8 cellular contexts compared by ENCODE assay signal in genomic region chr2:2773080-2773479, GRCh38.
DNase-seq lines count a peak whose midpoint lies in the region; ATAC-seq, FAIRE-seq and TF ChIP-seq lines count a peak whose summit lies in the region.
"Not testable (repeated sequence)": the region's sequence is repeated elsewhere in the genome, so short reads cannot be mapped to it uniquely, and the experiment has no call there.

No MANE protein-coding gene starts in this region.

- peaks cover 12% of the 10 kb centered on the region; the same call in 1 of the 2 replicates for H3K9me3 ChIP-seq in BLaER1
- H3K9me3 ChIP-seq in BLaER1 treated with 17β-estradiol and CSF1 and Interleukin-3, amounts not matched to agents 10 nM and 100 nM (replicated peaks in 1 of 11): peaks cover 0 to 26% (median 15%) of the 10 kb centered on the region in 11 experiments; a peak in 14 of 22 replicates
- not testable (repeated sequence) for H3K9me3 ChIP-seq in K562 (replicated peaks; ENCODE audit: control insufficient read depth, insufficient read depth, low read depth, low read length); neural progenitor cell (ENCODE audit: low read depth)

- in situ Hi-C loops in Caki2 (cut with HindIII; ENCODE audit: low pct_unique_long_range_greater_than_20kb, low sequenced_read_pairs); SK-MEL-5 (cut with HindIII; ENCODE audit: low pct_unique_long_range_greater_than_20kb, low sequenced_read_pairs); K562 (cut with MboI): not testable (repeated sequence)

- peak overlapping the region; percentile 31 for H3K4me2 ChIP-seq in BLaER1
- peak overlapping the region in 6 of 11 experiments; percentile 16 to 51 (median 22); a peak in 7 of 22 replicates for H3K4me2 ChIP-seq in BLaER1 treated with 17β-estradiol and CSF1 and Interleukin-3, amounts not matched to agents 10 nM and 100 nM
- not testable (repeated sequence) for H3K4me2 ChIP-seq in GM23338; K562 (ENCODE audit: insufficient read depth, low read length); neural progenitor cell

- not testable (repeated sequence) for H3K9me2 ChIP-seq in GM23338 (ENCODE audit: insufficient read depth)

- H3K9me3 Mint-ChIP-seq in GM23338, neural progenitor cell: not testable (repeated sequence)

- H3K27ac ChIP-seq in BLaER1; BLaER1 treated with 17β-estradiol and CSF1 and Interleukin-3, amounts not matched to agents 10 nM and 100 nM; GM23338 (ENCODE audit: low read depth); K562 (ENCODE audit: extremely low read depth, low read depth, low read length); neural progenitor cell: not testable (repeated sequence)

- not testable (repeated sequence) for H3F3A ChIP-seq in GM23338 (replicated peaks; ENCODE audit: low read depth); neural progenitor cell (ENCODE audit: low read depth)

- not testable (repeated sequence) for FAIRE-seq in K562 (lab: Jason Lieb, UNC)

- H3K79me2 ChIP-seq in GM23338 (replicated peaks; ENCODE audit: insufficient read depth); K562 (ENCODE audit: control insufficient read depth, insufficient read depth, low read length); neural progenitor cell (ENCODE audit: low read depth): not testable (repeated sequence)

- CTCF ChIA-PET in K562 (lab: Yijun Ruan, JAX; ENCODE audit: low intra/inter-chr PET ratio): not testable (repeated sequence)

- peaks cover 11% of the 10 kb centered on the region for H3K4me1 ChIP-seq in BLaER1
- peaks cover 0 to 12% (median 3%) of the 10 kb centered on the region in 10 experiments; a peak in 6 of 20 replicates for H3K4me1 ChIP-seq in BLaER1 treated with 17β-estradiol and CSF1 and Interleukin-3, amounts not matched to agents 10 nM and 100 nM
- H3K4me1 ChIP-seq in GM23338 (ENCODE audit: insufficient read depth); K562 (replicated peaks in 1 of 2; ENCODE audit: control insufficient read depth in 2 of 2, insufficient read depth in 2 of 2, low read length in 2 of 2); neural progenitor cell: not testable (repeated sequence)

- H3K9ac ChIP-seq in BLaER1; BLaER1 treated with 17β-estradiol and CSF1 and Interleukin-3, amounts not matched to agents 10 nM and 100 nM; K562 (ENCODE audit: insufficient read depth in 1 of 2, low read depth in 2 of 2, low read length in 2 of 2); neural progenitor cell: not testable (repeated sequence)

- H4K20me1 ChIP-seq in BLaER1; BLaER1 treated with 17β-estradiol and CSF1 and Interleukin-3, amounts not matched to agents 10 nM and 100 nM; GM23338 (replicated peaks; ENCODE audit: insufficient read depth); K562 (replicated peaks; ENCODE audit: control insufficient read depth, insufficient read depth, low read length); neural progenitor cell (ENCODE audit: low read depth): not testable (repeated sequence)

- DNase-seq in Caki2 (ENCODE audit: low read depth): peak; percentile 7
- DNase-seq in GM23338 (ENCODE audit: low spot score); K562 (ENCODE audit: extremely low read depth in 1 of 4, low spot score in 3 of 4); neural progenitor cell (ENCODE audit: low spot score): not testable (repeated sequence)
- DNase-seq in SK-MEL-5 (ENCODE audit: low read depth, low spot score): peak; percentile 15
- DNase-seq in posterior vena cava (ENCODE audit: low spot score): peak; percentile 42

- 1% methylated on average over 11 of the region's 11 CpGs for WGBS in K562 (ENCODE audit: insufficient coverage, low coverage, missing lambda C conversion rate)

- H3K27me3 ChIP-seq in BLaER1; BLaER1 treated with 17β-estradiol and CSF1 and Interleukin-3, amounts not matched to agents 10 nM and 100 nM; GM23338 (ENCODE audit: insufficient read depth); neural progenitor cell: not testable (repeated sequence)
- peaks cover 0 to 10% of the 10 kb centered on the region in 2 experiments; a peak in 2 of 5 replicates for H3K27me3 ChIP-seq in K562 (ENCODE audit: control insufficient read depth in 2 of 2, insufficient read depth in 2 of 2, low read length in 2 of 2)

- not testable (repeated sequence) for H3K27ac Mint-ChIP-seq in GM23338, neural progenitor cell

- not testable (repeated sequence) for H3K4me3 Mint-ChIP-seq in GM23338
- H3K4me3 Mint-ChIP-seq in neural progenitor cell: peak overlapping the region; percentile 60

- TF ChIP-seq EP300 in K562 (IDR thresholded peaks at IDR 0.05; ENCODE audit: low read length): not testable (repeated sequence)

- not testable (repeated sequence) for H3K36me3 ChIP-seq in BLaER1; BLaER1 treated with 17β-estradiol and CSF1 and Interleukin-3, amounts not matched to agents 10 nM and 100 nM; GM23338 (ENCODE audit: insufficient read depth); K562 (ENCODE audit: control insufficient read depth, insufficient read depth, low read length); neural progenitor cell

- H3K4me1 Mint-ChIP-seq in GM23338: peaks cover 20% of the 10 kb centered on the region
- not testable (repeated sequence) for H3K4me1 Mint-ChIP-seq in neural progenitor cell

- not testable (repeated sequence) for TF ChIP-seq RAD21 in K562 (CRISPR knock-in tag; conservative IDR thresholded peaks at IDR 0.05 in 1 of 2, IDR thresholded peaks at IDR 0.05 in 1 of 2)

- not testable (repeated sequence) for H3K4me3 ChIP-seq in BLaER1; BLaER1 treated with 17β-estradiol and CSF1 and Interleukin-3, amounts not matched to agents 10 nM and 100 nM; GM23338; K562; neural progenitor cell

- H2AFZ ChIP-seq in GM23338: 0 out of 2 replicates have a peak overlapping the region, but pooled peaks have one; percentile 52
- H2AFZ ChIP-seq in K562 (ENCODE audit: low read depth, low read length); neural progenitor cell (replicated peaks): not testable (repeated sequence)

- POLR2A ChIA-PET in K562 (lab: Yijun Ruan, JAX): interaction anchor here (0.6 kb wide), 1 partner anchor 8 kb away, joined by 3 read pairs; no protein-coding TSS in a partner anchor

- not testable (repeated sequence) for TF ChIP-seq CTCF in GM23338 (conservative IDR thresholded peaks at IDR 0.05; ENCODE audit: low read depth in 2 of 2); K562 (IDR thresholded peaks at IDR 0.05 in 2 of 3, conservative IDR thresholded peaks at IDR 0.05 in 1 of 3; ENCODE audit: insufficient read depth in 2 of 3, low read depth in 1 of 3, low read length in 3 of 3); neural progenitor cell (IDR thresholded peaks at IDR 0.05)

- not testable (repeated sequence) for ATAC-seq in GM23338, K562

- not testable (repeated sequence) for H3K9me1 ChIP-seq in K562 (ENCODE audit: control insufficient read depth, insufficient read depth, low read length)

- intact Hi-C loops in K562 (cut with micrococcal nuclease); posterior vena cava (cut with DNase I): not testable (repeated sequence)

- not testable (repeated sequence) for TF ChIP-seq POLR2A in K562 (conservative IDR thresholded peaks at IDR 0.05)

- not testable (repeated sequence) for BruUV-seq in K562 (replicated peaks; lab: Mats Ljungman, UMichigan)

- H3K36me3 Mint-ChIP-seq in GM23338 (ENCODE audit: low read depth); neural progenitor cell: not testable (repeated sequence)

- H3K27me3 Mint-ChIP-seq in GM23338 (ENCODE audit: insufficient read depth, low read depth, poor library complexity): peaks cover 11% of the 10 kb centered on the region
- not testable (repeated sequence) for H3K27me3 Mint-ChIP-seq in neural progenitor cell (ENCODE audit: insufficient read depth, low read depth)

TF ChIP-seq in K562, 482 proteins besides CTCF, POLR2A, EP300 and RAD21:
- peak; percentile 53; the same call in 1 of the 2 replicates for TF ChIP-seq CHD2 (IDR thresholded peaks at IDR 0.05; ENCODE audit: low read depth, low read length)
